ENCODE assay signal across 8 cellular contexts in genomic region chr14:102516531-102517411, GRCh38. TPM values are rescaled to one million over a fixed set of nuclear protein-coding genes. Genes with fewer than 3 reads are reported as not detected.
A peak's percentile ranks its signal among the peaks of the same experiment; 100 is the strongest.
DNase-seq lines count a peak whose midpoint lies in the region; ATAC-seq and TF ChIP-seq lines count a peak whose summit lies in the region.

No MANE protein-coding gene starts in this region.

- H3K36me3 Mint-ChIP-seq in activated naive CD4-positive, alpha-beta T cell treated with anti-CD3 and anti-CD28 coated beads, Interleukin-2, amount 10 ng/mL, durations not matched to agents 7 days and 5 days, result no peaks in the 10 kb centered on the region

- H3K4me3 ChIP-seq in heart left ventricle, result peak overlapping the region; percentile 51 to 89 (median 74)
- H3K4me3 ChIP-seq in prostate gland, result peak overlapping the region; percentile 60 to 75

- intact Hi-C loops in heart left ventricle (cut with DNase I) (loop anchor here (1.0 to 10.0 kb wide), 9 partner anchors 78 to 199 kb away; partner anchors contain the start of genes CINP (in 5 of the 10), TECPR2 (in 5 of the 10) and ZNF839 (in 3 of the 10)), prostate gland (cut with DNase I) (loop anchor here (1.0 kb wide), 1 partner anchor 78 kb away; no protein-coding TSS in a partner anchor)

- H3K4me3 Mint-ChIP-seq in activated naive CD4-positive, alpha-beta T cell treated with anti-CD3 and anti-CD28 coated beads, Interleukin-2, amount 10 ng/mL, durations not matched to agents 7 days and 5 days, result peak overlapping the region; percentile 64

- H3K36me3 ChIP-seq in heart left ventricle, result no peaks in the 10 kb centered on the region
- no peaks in the 10 kb centered on the region for H3K36me3 ChIP-seq in prostate gland

- TF ChIP-seq CTCF in RWPE1 (conservative IDR thresholded peaks at IDR 0.05; ENCODE audit: low read depth), result peak; percentile 95
- peak; percentile 67 to 100 (median 92) for TF ChIP-seq CTCF in heart left ventricle (IDR thresholded peaks at IDR 0.05)
- peak; percentile 94 to 100 (median 97) for TF ChIP-seq CTCF in prostate gland (IDR thresholded peaks at IDR 0.05)

- TF ChIP-seq POLR2A in heart left ventricle (IDR thresholded peaks at IDR 0.05) (peak in 1 of 2 donors; percentile 17), prostate gland (IDR thresholded peaks at IDR 0.05) (no peak)

- peaks cover 51% of the 10 kb centered on the region for H3K27me3 Mint-ChIP-seq in activated naive CD4-positive, alpha-beta T cell treated with anti-CD3 and anti-CD28 coated beads, Interleukin-2, amount 10 ng/mL, durations not matched to agents 7 days and 5 days

- WGBS in heart left ventricle, 4 donors, result 1 to 2% (median 2%) methylated on average over 21 to 98 of the region's 98 CpGs
- WGBS in prostate gland, result 2% methylated on average over 17 of the region's 98 CpGs

- peaks cover 8% of the 10 kb centered on the region for H3K4me1 Mint-ChIP-seq in activated naive CD4-positive, alpha-beta T cell treated with anti-CD3 and anti-CD28 coated beads, Interleukin-2, amount 10 ng/mL, durations not matched to agents 7 days and 5 days

- peak overlapping the region; percentile 16 for H3K27ac Mint-ChIP-seq in activated naive CD4-positive, alpha-beta T cell treated with anti-CD3 and anti-CD28 coated beads, Interleukin-2, amount 10 ng/mL, durations not matched to agents 7 days and 5 days

- DNase-seq in DMS 273 (lab: John Stamatoyannopoulos, UW; ENCODE audit: unreplicated experiment), result peak; percentile 81
- DNase-seq in DMS 273 treated with DMSO at 0.1 percent for 48 hours (lab: John Stamatoyannopoulos, UW), result no peak
- DNase-seq in RWPE1 (ENCODE audit: low spot score), result peak; percentile 51
- DNase-seq in activated naive CD4-positive, alpha-beta T cell treated with anti-CD3 and anti-CD28 coated beads, Interleukin-2, amount 10 ng/mL, durations not matched to agents 7 days and 5 days, result peak; percentile 71
- peak in 4 of 5 donors; percentile 70 to 85 (median 72) for DNase-seq in heart left ventricle
- no peak for DNase-seq in prostate gland (ENCODE audit: low spot score)
- DNase-seq in DMS153 (lab: John Stamatoyannopoulos, UW), result no peak

- no peaks in the 10 kb centered on the region for H3K9me3 Mint-ChIP-seq in activated naive CD4-positive, alpha-beta T cell treated with anti-CD3 and anti-CD28 coated beads, Interleukin-2, amount 10 ng/mL, durations not matched to agents 7 days and 5 days

- ATAC-seq in HG03108 (IDR thresholded peaks at IDR 0.05; ENCODE audit: unreplicated experiment) (peak; percentile 50), heart left ventricle (peak; percentile 41 to 80 (median 78))

- H3K9me3 ChIP-seq in heart left ventricle (no peaks in the 10 kb centered on the region), prostate gland (no peaks in the 10 kb centered on the region)

- H3K27me3 ChIP-seq in heart left ventricle (no peaks in the 10 kb centered on the region), prostate gland (replicated peaks; ENCODE audit: insufficient read depth) (no peaks in the 10 kb centered on the region)

- H3K27ac ChIP-seq in RWPE1, result peak overlapping the region; percentile 100
- peak overlapping the region in 8 of 12 donors; percentile 2 to 83 (median 60) for H3K27ac ChIP-seq in heart left ventricle
- H3K27ac ChIP-seq in prostate gland, result peak overlapping the region; percentile 31 to 77

- POLR2A ChIA-PET in RWPE1 (lab: Yijun Ruan, JAX; ENCODE audit: low non-redundant PET), result no interaction called here

- CTCF ChIA-PET in RWPE1 (lab: Yijun Ruan, JAX), result interaction anchor here (0.6 to 2.2 kb wide), 4 partner anchors 78 to 488 kb away, joined by 3 to 18 read pairs (median 4); no protein-coding TSS in a partner anchor
- CTCF ChIA-PET in activated naive CD4-positive, alpha-beta T cell treated with anti-CD3 and anti-CD28 coated beads, Interleukin-2, amount 10 ng/mL, durations not matched to agents 7 days and 5 days (lab: Charles Lee), result interaction anchor here (0.6 to 2.7 kb wide), 9 partner anchors 8 to 649 kb away, joined by 3 to 24 read pairs (median 5); partner anchors contain the start of gene ZNF839

- peaks cover 0 to 14% (median 4%) of the 10 kb centered on the region in 12 donors for H3K4me1 ChIP-seq in heart left ventricle
- peaks cover 4% of the 10 kb centered on the region for H3K4me1 ChIP-seq in prostate gland (replicated peaks)

RNA-seq across cellular contexts. Expression of gene ANKRD9, which starts 7.2 kb away (rescaled TPM):
- total RNA-seq in heart left ventricle (100 to 1,000 TPM in 6 of 9 donors, 10 to 100 TPM in 3; 77.6 to 271 (median 141) TPM), prostate gland (10 to 100 TPM; 81.1 to 81.5 TPM)
- 10 to 100 TPM; 42.2 to 60.2 TPM for polyA plus RNA-seq in heart left ventricle

Comparison
In these comparisons a context has a peak if more than half of its experiments do, and no peak if none do; other contexts are left out.
1. DNase-seq: peak in DMS 273 (single experiment), RWPE1 (single experiment), activated naive CD4-positive, alpha-beta T cell treated with anti-CD3 and anti-CD28 coated beads, Interleukin-2, amount 10 ng/mL, durations not matched to agents 7 days and 5 days (single experiment) and heart left ventricle (4 of 5); none in DMS 273 treated with DMSO at 0.1 percent for 48 hours (single experiment), prostate gland (single experiment) and DMS153 (single experiment).
2. Peak in every context shown above with its lines, with median percentiles within 50 percentile points of each other: H3K27ac ChIP-seq and CTCF ChIP-seq.